Comparison of ENCODE assay signal across 8 cellular contexts in genomic region chr2:199910338-199911051, GRCh38. TPM values are rescaled to one million over a fixed set of nuclear protein-coding genes. Genes with fewer than 3 reads are reported as not detected.
A peak's percentile ranks its signal among the peaks of the same experiment; 100 is the strongest.
DNase-seq lines count a peak whose midpoint lies in the region; ATAC-seq lines count a peak whose summit lies in the region.

No MANE protein-coding gene starts in this region.

- POLR2A ChIA-PET in activated CD4-positive, alpha-beta memory T cell treated with anti-CD3 and anti-CD28 coated beads for 36 hours (lab: Charles Lee): interaction anchor here (0.8 kb wide), 1 partner anchor 60 kb away, joined by 3 read pairs; no protein-coding TSS in a partner anchor

- H3K4me3 ChIP-seq in thymus (ENCODE audit: low read length): peak overlapping the region; percentile 93

- peaks cover 26% of the 10 kb centered on the region for H3K4me1 Mint-ChIP-seq in activated CD8-positive, alpha-beta memory T cell treated with anti-CD3 and anti-CD28 coated beads, Interleukin-2, amount 10 ng/mL, durations not matched to agents 7 days and 5 days
- H3K4me1 Mint-ChIP-seq in activated CD4-positive, alpha-beta memory T cell treated with anti-CD3 and anti-CD28 coated beads for 36 hours (ENCODE audit: low read depth): peaks cover 30% of the 10 kb centered on the region
- H3K4me1 Mint-ChIP-seq in immature natural killer cell: peaks cover 30 to 42% of the 10 kb centered on the region in 2 donors

- no peaks in the 10 kb centered on the region for H3K36me3 ChIP-seq in thymus (ENCODE audit: control insufficient read depth, insufficient read depth)

- WGBS in thymus: 41% methylated on average over 18 of the region's 18 CpGs

- no peak for DNase-seq in activated CD8-positive, alpha-beta memory T cell treated with anti-CD3 and anti-CD28 coated beads, Interleukin-2, amount 10 ng/mL, durations not matched to agents 7 days and 5 days
- no peak for DNase-seq in activated CD8-positive, alpha-beta memory T cell treated with anti-CD3 and anti-CD28 coated beads, Interleukin-2, amount 50 U/mL, for 4 hours
- no peak for DNase-seq in activated CD4-positive, alpha-beta memory T cell treated with anti-CD3 and anti-CD28 coated beads for 36 hours
- no peak for DNase-seq in immature natural killer cell
- DNase-seq in ACHN: no peak
- DNase-seq in activated CD8-positive, alpha-beta memory T cell treated with anti-CD3 and anti-CD28 coated beads for 24 hours: no peak

- no peaks in the 10 kb centered on the region for H3K9me3 ChIP-seq in thymus (ENCODE audit: control insufficient read depth)

- peak overlapping the region; percentile 93 for H3K27ac Mint-ChIP-seq in activated CD8-positive, alpha-beta memory T cell treated with anti-CD3 and anti-CD28 coated beads, Interleukin-2, amount 10 ng/mL, durations not matched to agents 7 days and 5 days
- H3K27ac Mint-ChIP-seq in activated CD4-positive, alpha-beta memory T cell treated with anti-CD3 and anti-CD28 coated beads for 36 hours: peak overlapping the region; percentile 77
- H3K27ac Mint-ChIP-seq in immature natural killer cell: peak overlapping the region; percentile 88 to 94 (median 92)

- H3K9me3 Mint-ChIP-seq in activated CD8-positive, alpha-beta memory T cell treated with anti-CD3 and anti-CD28 coated beads, Interleukin-2, amount 10 ng/mL, durations not matched to agents 7 days and 5 days (ENCODE audit: low read depth): no peaks in the 10 kb centered on the region
- H3K9me3 Mint-ChIP-seq in activated CD4-positive, alpha-beta memory T cell treated with anti-CD3 and anti-CD28 coated beads for 36 hours: no peaks in the 10 kb centered on the region
- H3K9me3 Mint-ChIP-seq in immature natural killer cell: no peaks in the 10 kb centered on the region

- intact Hi-C loops in activated CD4-positive, alpha-beta memory T cell treated with anti-CD3 and anti-CD28 coated beads for 36 hours (cut with micrococcal nuclease): loop anchor here (1.0 to 2.0 kb wide), 4 partner anchors 18 to 1540 kb away; partner anchors contain the start of genes FTCDNL1, MAIP1, STRADB and TRAK2

- CTCF ChIA-PET in activated CD8-positive, alpha-beta memory T cell treated with anti-CD3 and anti-CD28 coated beads, Interleukin-2, amount 10 ng/mL, durations not matched to agents 7 days and 5 days (lab: Charles Lee): no interaction called here
- CTCF ChIA-PET in activated CD4-positive, alpha-beta memory T cell treated with anti-CD3 and anti-CD28 coated beads for 36 hours (lab: Charles Lee): interaction anchor here (0.7 kb wide), 1 partner anchor 41 kb away, joined by 3 read pairs; no protein-coding TSS in a partner anchor

- ATAC-seq in activated CD8-positive, alpha-beta memory T cell treated with anti-CD3 and anti-CD28 coated beads, Interleukin-2, amount 10 ng/mL, durations not matched to agents 7 days and 5 days: no peak
- ATAC-seq in HG02885 (IDR thresholded peaks at IDR 0.05; ENCODE audit: poor library complexity, unreplicated experiment): no peak

- H3K4me3 Mint-ChIP-seq in activated CD8-positive, alpha-beta memory T cell treated with anti-CD3 and anti-CD28 coated beads, Interleukin-2, amount 10 ng/mL, durations not matched to agents 7 days and 5 days: peak overlapping the region; percentile 99
- peak overlapping the region; percentile 88 for H3K4me3 Mint-ChIP-seq in activated CD4-positive, alpha-beta memory T cell treated with anti-CD3 and anti-CD28 coated beads for 36 hours
- H3K4me3 Mint-ChIP-seq in immature natural killer cell: peak overlapping the region; percentile 90 to 97 (median 93)

- H3K27me3 Mint-ChIP-seq in activated CD8-positive, alpha-beta memory T cell treated with anti-CD3 and anti-CD28 coated beads, Interleukin-2, amount 10 ng/mL, durations not matched to agents 7 days and 5 days: peaks cover 16% of the 10 kb centered on the region
- H3K27me3 Mint-ChIP-seq in activated CD4-positive, alpha-beta memory T cell treated with anti-CD3 and anti-CD28 coated beads for 36 hours: no peaks in the 10 kb centered on the region
- peaks cover 0 to 8% (median 5%) of the 10 kb centered on the region in 3 donors for H3K27me3 Mint-ChIP-seq in immature natural killer cell (ENCODE audit: low read depth in 3 of 3)

- in situ Hi-C loops in ACHN (cut with HindIII; ENCODE audit: low pct_ligation_motif_present, low pct_unique_long_range_greater_than_20kb, low sequenced_read_pairs): no loop called here

- H3K27me3 ChIP-seq in thymus (ENCODE audit: control insufficient read depth, insufficient read depth): no peaks in the 10 kb centered on the region

- peaks cover 17% of the 10 kb centered on the region for H3K36me3 Mint-ChIP-seq in activated CD8-positive, alpha-beta memory T cell treated with anti-CD3 and anti-CD28 coated beads, Interleukin-2, amount 10 ng/mL, durations not matched to agents 7 days and 5 days
- peaks cover 11% of the 10 kb centered on the region for H3K36me3 Mint-ChIP-seq in activated CD4-positive, alpha-beta memory T cell treated with anti-CD3 and anti-CD28 coated beads for 36 hours
- no peaks in the 10 kb centered on the region for H3K36me3 Mint-ChIP-seq in immature natural killer cell

- peaks cover 6% of the 10 kb centered on the region for H3K4me1 ChIP-seq in thymus (ENCODE audit: control insufficient read depth, insufficient read depth, low read length)

- H3K27ac ChIP-seq in thymus (ENCODE audit: low read depth): no peak overlapping the region

RNA-seq across cellular contexts. Expression of gene C2orf69, which starts 0.6 kb away (rescaled TPM):
- 10 to 100 TPM; 18.9 to 19.5 TPM for total RNA-seq in activated CD8-positive, alpha-beta memory T cell treated with anti-CD3 and anti-CD28 coated beads, Interleukin-2, amount 10 ng/mL, durations not matched to agents 7 days and 5 days
- total RNA-seq in activated CD4-positive, alpha-beta memory T cell treated with anti-CD3 and anti-CD28 coated beads for 36 hours: 10 to 100 TPM; 17.9 to 18.9 TPM
- polyA plus RNA-seq in immature natural killer cell (1 to 10 TPM; 3.8 to 7.6 (median 4.8) TPM), thymus (10.0 TPM)

RNA-seq across cellular contexts. Expression of gene TYW5, which starts 44.8 kb away (rescaled TPM):
- total RNA-seq in activated CD8-positive, alpha-beta memory T cell treated with anti-CD3 and anti-CD28 coated beads, Interleukin-2, amount 10 ng/mL, durations not matched to agents 7 days and 5 days: 10 to 100 TPM; 12.1 to 12.6 TPM
- total RNA-seq in activated CD4-positive, alpha-beta memory T cell treated with anti-CD3 and anti-CD28 coated beads for 36 hours: 1 to 10 TPM; 8.9 to 9.8 TPM
- polyA plus RNA-seq in immature natural killer cell: 1 to 10 TPM; 1.3 to 4.3 (median 2.5) TPM
- polyA plus RNA-seq in thymus: 5.5 TPM

RNA-seq across cellular contexts. Expression of gene MAIP1, which starts 44.9 kb away (rescaled TPM):
- 10 to 100 TPM; 22.0 to 26.3 TPM for total RNA-seq in activated CD8-positive, alpha-beta memory T cell treated with anti-CD3 and anti-CD28 coated beads, Interleukin-2, amount 10 ng/mL, durations not matched to agents 7 days and 5 days
- 10 to 100 TPM; 26.0 to 29.3 TPM for total RNA-seq in activated CD4-positive, alpha-beta memory T cell treated with anti-CD3 and anti-CD28 coated beads for 36 hours
- 10 to 100 TPM in 2 of 3 donors, 1 to 10 TPM in 1; 9.1 to 20.5 (median 12.6) TPM for polyA plus RNA-seq in immature natural killer cell
- 16.3 TPM for polyA plus RNA-seq in thymus

RNA-seq across cellular contexts. Expression of gene FTCDNL1, which starts 59.5 kb away (rescaled TPM):
- total RNA-seq in activated CD8-positive, alpha-beta memory T cell treated with anti-CD3 and anti-CD28 coated beads, Interleukin-2, amount 10 ng/mL, durations not matched to agents 7 days and 5 days: 1 to 10 TPM; 1.8 to 2.8 TPM
- 1 to 10 TPM; 2.9 to 3.3 TPM for total RNA-seq in activated CD4-positive, alpha-beta memory T cell treated with anti-CD3 and anti-CD28 coated beads for 36 hours
- polyA plus RNA-seq in immature natural killer cell (1 to 10 TPM in 2 of 3 donors, not detected in 1; 1.1 to 2.8 TPM), thymus (2.2 TPM)
